17 cellular contexts compared by ENCODE assay signal in the genomic region with DNA sequence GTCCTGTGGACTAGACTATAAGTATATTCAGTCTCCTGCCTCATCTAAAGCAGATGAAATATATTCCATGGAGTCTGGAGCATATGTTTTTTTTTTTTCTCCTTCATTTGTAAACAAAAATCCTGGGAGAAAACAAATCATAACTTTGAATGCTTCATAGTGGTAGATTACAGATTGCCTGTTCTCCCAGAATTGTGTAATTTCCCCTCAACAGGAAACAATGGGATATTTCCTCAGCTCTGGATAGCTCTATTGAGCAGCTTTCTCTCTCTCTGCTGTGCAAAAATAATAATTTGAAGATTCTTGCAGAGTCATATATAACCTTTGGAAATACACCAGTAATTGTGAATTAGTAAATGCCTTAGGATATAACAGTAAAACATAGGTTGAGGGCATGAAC.
DNase-seq lines count a peak whose midpoint lies in the region; TF ChIP-seq lines count a peak whose summit lies in the region.
"Had no signal": no experiment of that assay in that cellular context is flagged by ENCODE, and none has a peak within 500 bp of the region (broad histone marks: within the 10 kb centered on the region; RNA-seq: fewer than 3 reads in every experiment).

No MANE protein-coding gene starts in this region.

- no peaks in the 10 kb centered on the region for H3K36me3 Mint-ChIP-seq in MCF 10A (ENCODE audit: insufficient read depth, unreplicated experiment)
- H3K36me3 Mint-ChIP-seq: CD4-positive, alpha-beta memory T cell had no signal

- H3K14ac ChIP-seq in neuronal stem cell (ENCODE audit: low read length) = no peak overlapping the region

- POLR2A ChIA-PET in MCF 10A (lab: Yijun Ruan, JAX) = no interaction called here

- no peaks in the 10 kb centered on the region for H3K9me3 ChIP-seq in breast epithelium
- no peaks in the 10 kb centered on the region for H3K9me3 ChIP-seq in neuronal stem cell (replicated peaks in 1 of 2; ENCODE audit: control insufficient read depth in 2 of 2, insufficient read depth in 1 of 2, low read depth in 1 of 2, low read length in 2 of 2)
- H3K9me3 ChIP-seq: BLaER1 had no signal

- H4K91ac ChIP-seq in neuronal stem cell (ENCODE audit: low read depth, low read length, poor library complexity) = no peak overlapping the region

- H3K27me3 Mint-ChIP-seq in MCF 10A (ENCODE audit: insufficient read depth, unreplicated experiment) = no peaks in the 10 kb centered on the region
- H3K27me3 Mint-ChIP-seq: B cell; CD4-positive, alpha-beta memory T cell had no signal

- no peak overlapping the region for H3K18ac ChIP-seq in neuronal stem cell (ENCODE audit: low read length)

- H3K4me1 ChIP-seq in breast epithelium = no peaks in the 10 kb centered on the region
- H3K4me1 ChIP-seq in neuronal stem cell (ENCODE audit: control insufficient read depth in 2 of 2, insufficient read depth in 1 of 2, low read depth in 1 of 2, low read length in 2 of 2) = peaks cover 0 to 2% of the 10 kb centered on the region in 2 donors
- H3K4me1 ChIP-seq: BLaER1 had no signal

- no peak for TF ChIP-seq CTCF in MCF 10A (IDR thresholded peaks at IDR 0.05; ENCODE audit: unreplicated experiment)
- no peak for TF ChIP-seq CTCF in breast epithelium (IDR thresholded peaks at IDR 0.05)
- TF ChIP-seq CTCF in fibroblast of pulmonary artery (IDR thresholded peaks at IDR 0.05; ENCODE audit: low read length, missing control alignments) = no peak

- intact Hi-C loops in MCF 10A (cut with micrococcal nuclease) = no loop called here
- intact Hi-C loops in breast epithelium (cut with DNase I; ENCODE audit: low total_unique reads) = no loop called here

- H3K9me3 Mint-ChIP-seq in MCF 10A (ENCODE audit: unreplicated experiment) = no peaks in the 10 kb centered on the region
- H3K9me3 Mint-ChIP-seq: H9 had no signal

- no peak for TF ChIP-seq POLR2A in breast epithelium (IDR thresholded peaks at IDR 0.05)

- CTCF ChIA-PET in MCF 10A (lab: Yijun Ruan, JAX) = interaction anchor here (0.7 kb wide), 1 partner anchor 42 kb away, joined by 3 read pairs; no protein-coding TSS in a partner anchor

- no peak overlapping the region for H3K23ac ChIP-seq in neuronal stem cell (ENCODE audit: low read depth, low read length, poor library complexity)

- no peaks in the 10 kb centered on the region for H3K4me1 Mint-ChIP-seq in MCF 10A (ENCODE audit: insufficient read depth, unreplicated experiment)
- H3K4me1 Mint-ChIP-seq: B cell; CD4-positive, alpha-beta memory T cell had no signal

- H3K27ac ChIP-seq in breast epithelium = no peak overlapping the region
- no peak overlapping the region for H3K27ac ChIP-seq in neuronal stem cell (replicated peaks; ENCODE audit: low read length)
- H3K27ac ChIP-seq: 22Rv1, BLaER1, C4-2B, GM23248 had no signal

- H3K36me3 ChIP-seq in breast epithelium = no peaks in the 10 kb centered on the region
- no peaks in the 10 kb centered on the region for H3K36me3 ChIP-seq in neuronal stem cell (replicated peaks in 1 of 2; ENCODE audit: control insufficient read depth in 2 of 2, insufficient read depth in 2 of 2, low read length in 2 of 2)
- H3K36me3 ChIP-seq: BLaER1 had no signal

- H3K4ac ChIP-seq in neuronal stem cell (ENCODE audit: low read length) = no peak overlapping the region

- H4K8ac ChIP-seq in neuronal stem cell (ENCODE audit: low read depth, low read length) = no peak overlapping the region

- H2BK5ac ChIP-seq in neuronal stem cell (ENCODE audit: low read length) = no peak overlapping the region

- no peak overlapping the region for H3K4me2 ChIP-seq in neuronal stem cell (ENCODE audit: insufficient read depth, low read length, poor library complexity, severe bottlenecking)
- H3K4me2 ChIP-seq: BLaER1 had no signal

- H3K27me3 ChIP-seq in breast epithelium (no peaks in the 10 kb centered on the region), neuronal stem cell (ENCODE audit: control insufficient read depth in 3 of 3, insufficient read depth in 3 of 3, low read depth in 1 of 3, low read length in 3 of 3) (no peaks in the 10 kb centered on the region)
- H3K27me3 ChIP-seq: BLaER1 had no signal

- H2BK15ac ChIP-seq in neuronal stem cell (ENCODE audit: low read length) = no peak overlapping the region

- no peak overlapping the region for H3K4me3 Mint-ChIP-seq in MCF 10A (ENCODE audit: unreplicated experiment)
- H3K4me3 Mint-ChIP-seq: B cell; CD4-positive, alpha-beta memory T cell; H9 had no signal

- peak overlapping the region; percentile 8 for H2AFZ ChIP-seq in neuronal stem cell (ENCODE audit: low read length)
- H2AFZ ChIP-seq: GM23248 had no signal

- no peak overlapping the region for H2AK5ac ChIP-seq in neuronal stem cell (ENCODE audit: low read depth, low read length)

- H3K4me3 ChIP-seq in breast epithelium (no peak overlapping the region), fibroblast of pulmonary artery (replicated peaks; ENCODE audit: low read depth, low read length) (no peak overlapping the region), neuronal stem cell (ENCODE audit: low read length in 2 of 2) (no peak overlapping the region)
- H3K4me3 ChIP-seq: BLaER1, GM23248 had no signal

- H2BK12ac ChIP-seq in neuronal stem cell (ENCODE audit: low read length) = no peak overlapping the region

- BruUV-seq in MCF 10A (replicated peaks; lab: Mats Ljungman, UMichigan) = no TSS peak

- no peak overlapping the region for H3K27ac Mint-ChIP-seq in MCF 10A (ENCODE audit: low read depth, unreplicated experiment)
- H3K27ac Mint-ChIP-seq: B cell; CD4-positive, alpha-beta memory T cell had no signal

- no peaks in the 10 kb centered on the region for H3K79me1 ChIP-seq in neuronal stem cell (ENCODE audit: low read depth, low read length)

- H2BK120ac ChIP-seq in neuronal stem cell (ENCODE audit: low read depth, low read length) = no peak overlapping the region

- DNase-seq in MCF 10A (ENCODE audit: unreplicated experiment) (peak; percentile 9), breast epithelium (ENCODE audit: low spot score in 2 of 2) (no peak), fibroblast of pulmonary artery (ENCODE audit: low read depth) (peak; percentile 65), neuronal stem cell (ENCODE audit: low spot score) (no peak), SHP77 (lab: John Stamatoyannopoulos, UW) (no peak)
- DNase-seq in activated CD8-positive, alpha-beta memory T cell treated with anti-CD3 and anti-CD28 coated beads, Interleukin-2, amount 50 U/mL, for 4 hours = no peak
- DNase-seq: Calu3; CD4-positive, alpha-beta memory T cell; COR-L47; DMS153; DND-41; GM23248; H9 had no signal

- no peak overlapping the region for H3K9ac ChIP-seq in neuronal stem cell (ENCODE audit: low read depth, low read length, poor library complexity)
- H3K9ac ChIP-seq: BLaER1, GM23248 had no signal

Comparison
In these comparisons a context has a peak if more than half of its experiments do, and no peak if none do; other contexts are left out.
1. DNase-seq: peak in MCF 10A (single experiment) and fibroblast of pulmonary artery (single experiment); none in breast epithelium (0 of 2), neuronal stem cell (single experiment), SHP77 (0 of 2) and activated CD8-positive, alpha-beta memory T cell treated with anti-CD3 and anti-CD28 coated beads, Interleukin-2, amount 50 U/mL, for 4 hours (single experiment).